ENCODE assay signal across 8 cellular contexts in the genomic region with DNA sequence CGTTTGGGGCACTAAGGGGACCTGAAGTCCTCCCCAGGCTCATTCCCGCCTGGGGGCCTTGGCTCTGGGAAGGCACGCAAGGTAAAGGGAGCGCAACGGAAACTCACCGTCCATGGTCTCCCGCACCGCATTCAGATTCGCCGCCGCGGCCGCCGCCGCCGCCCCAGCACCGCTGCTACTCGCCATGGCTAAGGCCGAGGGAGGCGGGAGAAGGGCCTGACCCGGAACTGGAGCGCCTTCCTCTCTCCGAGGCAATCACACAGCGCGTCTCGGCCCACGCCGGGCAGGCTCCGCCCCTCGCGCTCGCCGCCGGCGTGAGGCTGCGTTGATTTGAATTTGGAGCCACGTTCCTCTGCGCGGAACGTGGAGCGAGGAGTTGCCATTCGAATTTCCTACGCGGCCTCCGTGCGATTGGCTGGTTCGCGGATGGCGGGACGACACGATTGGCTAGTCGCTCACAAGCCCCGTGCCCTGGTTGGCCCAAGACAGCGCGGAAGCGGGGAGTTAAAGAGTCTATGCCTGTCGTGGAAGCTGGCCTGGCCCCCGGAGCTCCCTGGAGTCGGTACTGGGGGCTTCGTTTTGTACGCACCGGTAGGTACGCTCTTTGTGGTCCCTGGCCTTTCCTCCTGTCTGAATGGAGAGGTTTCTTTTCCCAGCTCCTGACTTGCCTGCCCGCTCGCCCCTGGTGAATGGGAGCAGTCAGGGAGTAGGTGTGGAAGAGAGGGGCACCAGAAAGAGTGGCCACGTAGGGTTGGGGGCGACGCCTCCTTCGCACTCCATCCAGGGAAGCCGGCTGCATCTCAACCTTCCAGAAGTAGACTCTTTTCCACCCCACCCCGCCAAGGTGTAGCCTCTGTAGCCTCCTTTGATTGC. TPM values are rescaled to one million over a fixed set of nuclear protein-coding genes. Genes with fewer than 3 reads are reported as not detected.
DNase-seq lines count a peak whose midpoint lies in the region; ATAC-seq and TF ChIP-seq lines count a peak whose summit lies in the region.

TSS of gene BORA (plus strand) at position 507 of the 873 bp plus-strand sequence. CDS start 1,018 bp downstream, outside the sequence.
A gene with protein sequence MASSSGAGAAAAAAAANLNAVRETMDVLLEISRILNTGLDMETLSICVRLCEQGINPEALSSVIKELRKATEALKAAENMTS (minus strand): TSS at position 213 of the 873 bp plus-strand sequence. CDS start 27 bp downstream, at position 186.

- H3K4me3 Mint-ChIP-seq in activated B cell treated with CpG ODN at 0.5 μM for 24 hours: peak within 1 kb of the TSS; percentile 95

- peaks cover 23% of the 10 kb centered on the region for H3K4me1 ChIP-seq in smooth muscle cell (ENCODE audit: low read depth)

- POLR2A ChIA-PET in activated B cell treated with CpG ODN at 0.5 μM for 24 hours (lab: Charles Lee): interaction anchor here (0.9 to 1.0 kb wide), 2 partner anchors 11 to 54 kb away, joined by 4 to 5 read pairs; partner anchors contain the start of genes DIS3 and PIBF1

- CTCF ChIA-PET in activated B cell treated with CpG ODN at 0.5 μM for 24 hours (lab: Charles Lee): no interaction called here

- H3K36me3 Mint-ChIP-seq in activated B cell treated with CpG ODN at 0.5 μM for 24 hours (ENCODE audit: low read depth): peaks cover 41% of the 10 kb centered on the region

- peaks cover 4% of the 10 kb centered on the region for H4K20me1 ChIP-seq in smooth muscle cell (ENCODE audit: low read depth)

- H3K27ac ChIP-seq in caudate nucleus (ENCODE audit: low read depth, low read length): no peak within 1 kb of the TSS
- H3K27ac ChIP-seq in smooth muscle cell (ENCODE audit: low read depth): peak within 1 kb of the TSS; percentile 12

- no peaks in the 10 kb centered on the region for H3K9me3 ChIP-seq in smooth muscle cell (replicated peaks; ENCODE audit: low read depth)

- peak within 1 kb of the TSS; percentile 68 for H3K9ac ChIP-seq in smooth muscle cell (ENCODE audit: low read depth)

- H3K27me3 Mint-ChIP-seq in activated B cell treated with CpG ODN at 0.5 μM for 24 hours: no peaks in the 10 kb centered on the region

- H3F3A ChIP-seq in smooth muscle cell (ENCODE audit: low read depth): no peaks in the 10 kb centered on the region

- peaks cover 69% of the 10 kb centered on the region for H3K79me2 ChIP-seq in smooth muscle cell (ENCODE audit: low read depth)

- H3K4me3 ChIP-seq in AG10803 (ENCODE audit: low read length) (peak within 1 kb of the TSS; percentile 94), smooth muscle cell (peak within 1 kb of the TSS; percentile 92)

- no peaks in the 10 kb centered on the region for H3K36me3 ChIP-seq in smooth muscle cell (ENCODE audit: low read depth)

- peak; percentile 94 for ATAC-seq in GM19035 (IDR thresholded peaks at IDR 0.05; ENCODE audit: unreplicated experiment)
- ATAC-seq in HG03342 (IDR thresholded peaks at IDR 0.05; ENCODE audit: unreplicated experiment): peak; percentile 96
- ATAC-seq in activated B cell treated with CpG ODN at 0.5 μM for 24 hours (ENCODE audit: low read depth): peak; percentile 93

- intact Hi-C loops in activated B cell treated with CpG ODN at 0.5 μM for 24 hours (cut with micrococcal nuclease): loop anchor here (1.0 to 10.0 kb wide), 6 partner anchors 54 to 1563 kb away; partner anchors contain the start of genes DIS3 and KLF12

- no peaks in the 10 kb centered on the region for H3K9me3 Mint-ChIP-seq in activated B cell treated with CpG ODN at 0.5 μM for 24 hours

- no peak for TF ChIP-seq CTCF in AG10803 (conservative IDR thresholded peaks at IDR 0.05; ENCODE audit: low read length)
- TF ChIP-seq CTCF in activated B cell treated with CpG ODN at 0.5 μM for 24 hours (IDR thresholded peaks at IDR 0.05): no peak
- no peak for TF ChIP-seq CTCF in smooth muscle cell (IDR thresholded peaks at IDR 0.05; ENCODE audit: borderline replicate concordance, insufficient read depth, poor library complexity, severe bottlenecking)

- no peaks in the 10 kb centered on the region for H3K27me3 ChIP-seq in smooth muscle cell (ENCODE audit: low read depth)

- peak within 1 kb of the TSS; percentile 100 for H3K4me2 ChIP-seq in smooth muscle cell

- peak within 1 kb of the TSS; percentile 84 for H3K27ac Mint-ChIP-seq in activated B cell treated with CpG ODN at 0.5 μM for 24 hours

- WGBS in smooth muscle cell (ENCODE audit: low lambda C conversion rate): 1% methylated on average over 71 of the region's 71 CpGs

- DNase-seq in AG10803 (ENCODE audit: low read depth) (peak; percentile 97), NCI-H345 treated with DMSO at 0.1 percent for 48 hours (lab: John Stamatoyannopoulos, UW; ENCODE audit: unreplicated experiment) (peak; percentile 91), activated B cell treated with CpG ODN at 0.5 μM for 24 hours (peak; percentile 92), caudate nucleus (lab: John Stamatoyannopoulos, UW) (peak; percentile 45 to 97 (median 91)), iPS-NIHi7 (ENCODE audit: extremely low spot score) (peak; percentile 96), smooth muscle cell (lab: John Stamatoyannopoulos, UW; ENCODE audit: unreplicated experiment) (peak; percentile 81)

- peaks cover 48% of the 10 kb centered on the region for H3K4me1 Mint-ChIP-seq in activated B cell treated with CpG ODN at 0.5 μM for 24 hours

- peak within 1 kb of the TSS; percentile 98 for H2AFZ ChIP-seq in smooth muscle cell (ENCODE audit: low read depth)

RNA-seq across cellular contexts. Expression of gene BORA, which starts in this region (rescaled TPM):
- 10.3 and 11.9 TPM in 2 replicates for total RNA-seq in activated B cell treated with CpG ODN at 0.5 μM for 24 hours
- total RNA-seq in smooth muscle cell: 7.5 and 10.3 TPM in 2 replicates
- 4.2 and 7.5 TPM in 2 replicates for polyA plus RNA-seq in smooth muscle cell

RNA-seq across cellular contexts. Expression of the second gene that starts in this region (rescaled TPM):
- total RNA-seq in activated B cell treated with CpG ODN at 0.5 μM for 24 hours: 6.5 and 6.9 TPM in 2 replicates
- total RNA-seq in smooth muscle cell: 16.8 and 22.5 TPM in 2 replicates
- 10.3 and 11.9 TPM in 2 replicates for polyA plus RNA-seq in smooth muscle cell
